13 cellular contexts compared by ENCODE assay signal in the genomic region with DNA sequence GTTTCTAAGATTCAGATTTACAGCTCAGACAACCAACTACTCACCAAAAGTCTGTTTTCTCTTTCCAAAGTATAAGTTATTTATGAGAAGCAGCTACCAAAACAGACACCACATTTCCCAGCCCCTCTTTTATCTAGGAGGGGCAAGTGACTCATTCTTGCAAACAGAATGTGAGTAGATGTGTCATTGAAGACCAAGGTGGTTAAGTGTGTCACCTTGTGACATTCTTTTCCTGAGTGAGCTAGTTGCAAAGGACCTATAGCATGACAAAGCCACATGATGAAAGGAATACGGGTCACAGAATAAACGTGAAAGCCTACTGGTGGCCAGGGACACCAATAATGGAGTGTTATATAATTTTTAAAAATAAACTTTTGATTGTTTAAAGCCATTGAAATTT. TPM values are rescaled to one million over a fixed set of nuclear protein-coding genes. Genes with fewer than 3 reads are reported as not detected.
DNase-seq lines count a peak whose midpoint lies in the region; ATAC-seq, FAIRE-seq and TF ChIP-seq lines count a peak whose summit lies in the region.
"Had no signal": no experiment of that assay in that cellular context is flagged by ENCODE, and none has a peak within 500 bp of the region (broad histone marks: within the 10 kb centered on the region; RNA-seq: fewer than 3 reads in every experiment).

No MANE protein-coding gene starts in this region.

- peak; percentile 21 for FAIRE-seq in GM12892 (lab: Jason Lieb, UNC)

- TF ChIP-seq CTCF in OCI-LY1 (IDR thresholded peaks at IDR 0.05; ENCODE audit: low read length) (no peak), vagina (IDR thresholded peaks at IDR 0.05) (no peak), lower lobe of right lung (IDR thresholded peaks at IDR 0.05) (no peak)

- H3K27me3 ChIP-seq in OCI-LY1 (ENCODE audit: insufficient read depth, low read length) (no peaks in the 10 kb centered on the region), vagina (no peaks in the 10 kb centered on the region), lower lobe of right lung (ENCODE audit: low read depth) (no peaks in the 10 kb centered on the region)
- H3K27me3 ChIP-seq: ascending aorta had no signal

- 0 out of 2 replicates have a peak, but pooled peaks cover 5% of the 10 kb centered on the region for H3F3A ChIP-seq in OCI-LY1 (ENCODE audit: insufficient read depth, low read length)

- intact Hi-C loops in vagina (cut with DNase I) (no loop called here), lower lobe of right lung (cut with DNase I) (no loop called here)

- no peak overlapping the region for H2AFZ ChIP-seq in OCI-LY1 (ENCODE audit: low read length)

- H3K36me3 ChIP-seq in OCI-LY1 (ENCODE audit: insufficient read depth, low read length) (no peaks in the 10 kb centered on the region), vagina (no peaks in the 10 kb centered on the region), lower lobe of right lung (no peaks in the 10 kb centered on the region)
- H3K36me3 ChIP-seq: ascending aorta had no signal

- H3K79me2 ChIP-seq in OCI-LY1 (ENCODE audit: insufficient read depth, low read length): no peaks in the 10 kb centered on the region

- H4K20me1 ChIP-seq in OCI-LY1 (ENCODE audit: insufficient read depth, low read length): no peaks in the 10 kb centered on the region

- TF ChIP-seq POLR2A in GM12892 (IDR thresholded peaks at IDR 0.05; ENCODE audit: low read depth, low read length) (no peak), vagina (IDR thresholded peaks at IDR 0.05) (no peak)

- H3K4me3 ChIP-seq in OCI-LY1 (ENCODE audit: low read depth, low read length, poor library complexity, severe bottlenecking) (no peak overlapping the region), vagina (no peak overlapping the region), lower lobe of right lung (no peak overlapping the region)
- H3K4me3 ChIP-seq: ascending aorta had no signal

- DNase-seq in GM12892 (ENCODE audit: insufficient read length) (no peak), iPS-NIHi7 (ENCODE audit: extremely low spot score) (peak; percentile 27), vagina (ENCODE audit: extremely low spot score in 2 of 2) (no peak), NCI-H510A (lab: John Stamatoyannopoulos, UW) (no peak), amniotic stem cell (lab: John Stamatoyannopoulos, UW) (no peak), lower lobe of right lung (no peak)
- DNase-seq: GOT3; naive B cell; NCI-H510A treated with DMSO at 0.1 percent for 48 hours; stimulated activated naive CD4-positive, alpha-beta T cell treated with Interleukin-2 at 50 U/mL for 16 hours had no signal

- H3K9me2 ChIP-seq in OCI-LY1 (ENCODE audit: low read depth, low read length): no peaks in the 10 kb centered on the region

- H3K9ac ChIP-seq in OCI-LY1 (ENCODE audit: low read length): no peak overlapping the region; the same call in 1 of the 2 replicates

- no peak overlapping the region for H3K4me2 ChIP-seq in OCI-LY1 (ENCODE audit: low read length)

- H3K27ac ChIP-seq in OCI-LY1 (ENCODE audit: low read depth, low read length, poor library complexity, severe bottlenecking) (peak overlapping the region; percentile 98), vagina (no peak overlapping the region), lower lobe of right lung (no peak overlapping the region)
- H3K27ac ChIP-seq: ascending aorta had no signal

- H3K4me1 ChIP-seq in OCI-LY1 (ENCODE audit: insufficient read depth, low read length, severe bottlenecking): peaks cover 51% of the 10 kb centered on the region
- no peaks in the 10 kb centered on the region for H3K4me1 ChIP-seq in vagina
- no peaks in the 10 kb centered on the region for H3K4me1 ChIP-seq in lower lobe of right lung
- H3K4me1 ChIP-seq: ascending aorta had no signal

- peak; percentile 74 for ATAC-seq in HG02610 (IDR thresholded peaks at IDR 0.05; ENCODE audit: unreplicated experiment)
- no peak for ATAC-seq in lower lobe of right lung

- H3K9me3 ChIP-seq in OCI-LY1 (ENCODE audit: low read length): no peaks in the 10 kb centered on the region
- no peaks in the 10 kb centered on the region for H3K9me3 ChIP-seq in vagina
- no peaks in the 10 kb centered on the region for H3K9me3 ChIP-seq in lower lobe of right lung
- H3K9me3 ChIP-seq: ascending aorta had no signal

RNA-seq across cellular contexts. Expression of gene SLC7A11, which starts 50.0 kb away (rescaled TPM):
- 1.5 TPM for polyA plus RNA-seq in GM12892 (2012; ENCODE audit: missing spikeins)
- total RNA-seq in vagina (1.5 TPM), lower lobe of right lung (3.2 TPM)
